In genomic region chr3:38608086-38608775, GRCh38 we compare ENCODE assay signal across 24 cellular contexts. TPM values are rescaled to one million over a fixed set of nuclear protein-coding genes. Genes with fewer than 3 reads are reported as not detected.
DNase-seq lines count a peak whose midpoint lies in the region; ATAC-seq and TF ChIP-seq lines count a peak whose summit lies in the region.
"Had no signal": no experiment of that assay in that cellular context is flagged by ENCODE, and none has a peak within 500 bp of the region (broad histone marks: within the 10 kb centered on the region; RNA-seq: fewer than 3 reads in every experiment).

No MANE protein-coding gene starts in this region.

- no peaks in the 10 kb centered on the region for H3K36me3 Mint-ChIP-seq in endodermal cell (ENCODE audit: low read depth)
- H3K36me3 Mint-ChIP-seq: CD8-positive, alpha-beta memory T cell had no signal

- peak; percentile 61 for DNase-seq in cardiac septum (ENCODE audit: low spot score)
- DNase-seq in left cardiac atrium: no peak
- DNase-seq in endodermal cell: peak; percentile 33
- peak; percentile 60 for DNase-seq in posterior vena cava (ENCODE audit: low spot score)
- no peak for DNase-seq in activated CD8-positive, alpha-beta memory T cell treated with anti-CD3 and anti-CD28 coated beads for 24 hours
- DNase-seq in thyroid gland: no peak
- DNase-seq: CD8-positive, alpha-beta memory T cell; DMS 273 treated with DMSO at 0.1 percent for 48 hours; DMS79 treated with DMSO at 0.1 percent for 48 hours; GF-D8; GOT3; HCEC 1CT; IMR-90; KG1; MG63; NCI-H2029; NCI-H446; NCI-H524 treated with DMSO at 0.1 percent for 48 hours; NCI-H82; PC-9; Right ventricle myocardium superior had no signal

- TF ChIP-seq POLR2A in thyroid gland (IDR thresholded peaks at IDR 0.05): no peak

- ATAC-seq in left cardiac atrium (no peak), HG02588 (IDR thresholded peaks at IDR 0.05; ENCODE audit: unreplicated experiment) (no peak)

- H3K27ac Mint-ChIP-seq in endodermal cell: no peak overlapping the region
- H3K27ac Mint-ChIP-seq: CD8-positive, alpha-beta memory T cell had no signal

- H3K4me3 ChIP-seq in endodermal cell (ENCODE audit: low read length): no peak overlapping the region
- H3K4me3 ChIP-seq in thyroid gland (replicated peaks in 1 of 3): no peak overlapping the region
- H3K4me3 ChIP-seq: MG63, PC-9, SJSA1 had no signal

- TF ChIP-seq CTCF in endodermal cell (conservative IDR thresholded peaks at IDR 0.05) (no peak), thyroid gland (IDR thresholded peaks at IDR 0.05) (no peak)

- H3K9me3 Mint-ChIP-seq in endodermal cell: no peaks in the 10 kb centered on the region
- H3K9me3 Mint-ChIP-seq: CD8-positive, alpha-beta memory T cell had no signal

- H3K4me3 Mint-ChIP-seq in endodermal cell: no peak overlapping the region
- H3K4me3 Mint-ChIP-seq: CD8-positive, alpha-beta memory T cell had no signal

- H3K4me1 ChIP-seq in endodermal cell (ENCODE audit: control insufficient read depth, insufficient read depth, low read length) (no peaks in the 10 kb centered on the region), thyroid gland (no peaks in the 10 kb centered on the region)
- H3K4me1 ChIP-seq: SJSA1 had no signal

- no peak overlapping the region for H3K9ac ChIP-seq in endodermal cell (ENCODE audit: extremely low read depth, low read length, poor library complexity, severe bottlenecking)

- intact Hi-C loops in cardiac septum (cut with DNase I): no loop called here
- intact Hi-C loops in left cardiac atrium (cut with DNase I): no loop called here
- intact Hi-C loops in posterior vena cava (cut with DNase I): no loop called here
- intact Hi-C loops in thyroid gland (cut with DNase I): no loop called here

- 88% methylated on average over 9 to 13 of the region's 13 CpGs for WGBS in endodermal cell (ENCODE audit: insufficient coverage in 1 of 2, insufficient read length in 1 of 2), 2 experiments
- 84 to 85% methylated on average over 12 of the region's 13 CpGs for WGBS in thyroid gland, 2 donors

- no peaks in the 10 kb centered on the region for H3K27me3 ChIP-seq in endodermal cell (ENCODE audit: control insufficient read depth, insufficient read depth, low read length, poor library complexity, severe bottlenecking)
- no peaks in the 10 kb centered on the region for H3K27me3 ChIP-seq in thyroid gland
- H3K27me3 ChIP-seq: MG63, SJSA1 had no signal

- H3K36me3 ChIP-seq in endodermal cell (ENCODE audit: control insufficient read depth, insufficient read depth, low read length): no peaks in the 10 kb centered on the region
- H3K36me3 ChIP-seq in thyroid gland: no peaks in the 10 kb centered on the region
- H3K36me3 ChIP-seq: MG63, SJSA1 had no signal

- no peaks in the 10 kb centered on the region for H3K9me3 ChIP-seq in endodermal cell (ENCODE audit: control insufficient read depth, low read length)
- H3K9me3 ChIP-seq in thyroid gland: no peaks in the 10 kb centered on the region
- H3K9me3 ChIP-seq: MG63, SJSA1 had no signal

- H3K4me1 Mint-ChIP-seq in endodermal cell: peaks cover 9% of the 10 kb centered on the region
- H3K4me1 Mint-ChIP-seq: CD8-positive, alpha-beta memory T cell had no signal

- H3K27ac ChIP-seq in endodermal cell (ENCODE audit: low read depth, low read length) (no peak overlapping the region), thyroid gland (no peak overlapping the region)
- H3K27ac ChIP-seq: C4-2B, PC-9, SJSA1 had no signal

- peaks cover 16% of the 10 kb centered on the region for H3K27me3 Mint-ChIP-seq in endodermal cell (ENCODE audit: insufficient read depth)

RNA-seq across cellular contexts. Expression of gene SCN5A, which starts 41.3 kb away (rescaled TPM):
- total RNA-seq in cardiac septum: 166 TPM
- total RNA-seq in left cardiac atrium: 100 to 1,000 TPM; 115 to 191 TPM
- total RNA-seq in endodermal cell: 1 to 10 TPM; 4.5 to 5.6 TPM
- polyA plus RNA-seq in endodermal cell (2013, experiment 1 of 2): 0.85 TPM
- 0.66 TPM for polyA plus RNA-seq in endodermal cell (2013, experiment 2 of 2)
- 1 to 10 TPM in 1 of 2 donors, under 1 TPM in 1; 0.32 to 1.4 TPM for total RNA-seq in posterior vena cava
- 1 to 10 TPM in 2 of 4 donors, under 1 TPM in 2; 0.13 to 1.9 (median 1.1) TPM for total RNA-seq in thyroid gland
- polyA plus RNA-seq: CD8-positive, alpha-beta memory T cell had no signal

Comparison
In these comparisons a context has a peak if more than half of its experiments do, and no peak if none do; other contexts are left out.
1. DNase-seq: peak in cardiac septum (single experiment), endodermal cell (single experiment) and posterior vena cava (single experiment); none in left cardiac atrium (single experiment), activated CD8-positive, alpha-beta memory T cell treated with anti-CD3 and anti-CD28 coated beads for 24 hours (single experiment) and thyroid gland (0 of 2).
2. RNA of gene SCN5A, which starts 41.3 kb away (total RNA-seq): 115 to 191 TPM in left cardiac atrium and 166 TPM in cardiac septum (single experiment); 4.5 to 5.6 TPM in endodermal cell, 0.32 to 1.4 TPM in posterior vena cava and 0.13 to 1.9 TPM in thyroid gland; every median in the first group is over 10 times any median in the second.